Comparison of ENCODE assay signal across 15 cellular contexts in the genomic region with DNA sequence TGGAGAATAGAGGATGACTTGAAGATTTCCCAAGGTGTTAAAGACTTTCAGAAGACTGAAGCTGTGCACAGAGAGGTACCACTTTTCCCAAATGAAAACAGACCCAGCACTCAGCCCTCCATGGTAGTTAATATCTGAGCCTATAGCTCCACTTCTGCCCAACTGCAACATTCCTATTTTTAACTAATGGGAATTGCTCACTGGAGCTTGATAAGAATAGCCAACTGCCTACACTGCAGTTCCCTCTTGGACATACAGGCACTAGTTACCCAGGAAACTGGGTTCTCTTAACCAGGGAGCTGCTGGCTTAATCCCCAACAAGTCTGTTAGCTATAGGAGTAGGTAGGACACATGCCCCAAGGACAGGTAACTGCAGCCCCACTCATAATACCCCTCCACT.
DNase-seq lines count a peak whose midpoint lies in the region; ATAC-seq and TF ChIP-seq lines count a peak whose summit lies in the region.
"Had no signal": no experiment of that assay in that cellular context is flagged by ENCODE, and none has a peak within 500 bp of the region (broad histone marks: within the 10 kb centered on the region; RNA-seq: fewer than 3 reads in every experiment).

No MANE protein-coding gene starts in this region.

- H3K27me3 ChIP-seq in right cardiac atrium (ENCODE audit: control insufficient read depth, insufficient read depth) (no peaks in the 10 kb centered on the region), thoracic aorta (replicated peaks; ENCODE audit: insufficient read depth) (no peaks in the 10 kb centered on the region)

- H3K4me1 ChIP-seq in right cardiac atrium (ENCODE audit: control insufficient read depth, insufficient read depth, low read length) (peaks cover 17% of the 10 kb centered on the region), thoracic aorta (ENCODE audit: control insufficient read depth in 1 of 2, low read depth in 2 of 2) (peaks cover 29 to 70% of the 10 kb centered on the region in 2 donors)

- H3K27ac ChIP-seq in angular gyrus (ENCODE audit: low read depth, low read length) (peak overlapping the region; percentile 14), right cardiac atrium (ENCODE audit: low read length) (peak overlapping the region; percentile 28), thoracic aorta (peak overlapping the region; percentile 71 to 83)
- H3K27ac ChIP-seq: lower lobe of right lung had no signal

- intact Hi-C loops in Right ventricle myocardium superior (cut with DNase I) (no loop called here), Right ventricle myocardium inferior (cut with DNase I) (no loop called here), right cardiac atrium (cut with DNase I) (no loop called here)

- no peak overlapping the region for H3K4me3 ChIP-seq in right cardiac atrium (ENCODE audit: low read length)
- no peak overlapping the region for H3K4me3 ChIP-seq in thoracic aorta
- H3K4me3 ChIP-seq: lower lobe of right lung had no signal

- no peak for TF ChIP-seq CTCF in thoracic aorta (IDR thresholded peaks at IDR 0.05)

- DNase-seq in Right ventricle myocardium superior = no peak
- no peak for DNase-seq in Right ventricle myocardium inferior (ENCODE audit: missing footprints)
- DNase-seq in right cardiac atrium = no peak
- DNase-seq in thoracic aorta (ENCODE audit: low spot score) = no peak
- DNase-seq in mesenteric fat pad (ENCODE audit: low spot score) = no peak
- no peak for DNase-seq in SHP77 (lab: John Stamatoyannopoulos, UW)
- DNase-seq in stimulated activated CD4-positive, alpha-beta T cell treated with anti-CD3 and anti-CD28 coated beads, Interleukin-2, amount 100 ng/mL, for 24 hours = no peak
- DNase-seq: activated B cell treated with CpG ODN at 0.5 μM for 24 hours, activated gamma-delta T cell, amniotic stem cell, DMS53, lower lobe of right lung, NCI-H2029 treated with DMSO at 0.1 percent for 48 hours, NCI-H510A treated with DMSO at 0.1 percent for 48 hours had no signal

- ATAC-seq in Right ventricle myocardium superior (ENCODE audit: poor library complexity) (peak; percentile 55), Right ventricle myocardium inferior (no peak), right cardiac atrium (no peak), thoracic aorta (ENCODE audit: insufficient number of reproducible peaks, low FRiP score, low read depth) (no peak)
- ATAC-seq: lower lobe of right lung had no signal

- peaks cover 18% of the 10 kb centered on the region for H3K36me3 ChIP-seq in thoracic aorta

- no peaks in the 10 kb centered on the region for H3K9me3 ChIP-seq in right cardiac atrium (ENCODE audit: control insufficient read depth, low read length)
- no peaks in the 10 kb centered on the region for H3K9me3 ChIP-seq in thoracic aorta
- H3K9me3 ChIP-seq: lower lobe of right lung had no signal

Comparison
In these comparisons a context has a peak if more than half of its experiments do, and no peak if none do; other contexts are left out.
1. H3K27ac ChIP-seq: peak in every context shown above with its lines; median percentile 77 in thoracic aorta; 28 in right cardiac atrium; 14 in angular gyrus.